In the genomic region with DNA sequence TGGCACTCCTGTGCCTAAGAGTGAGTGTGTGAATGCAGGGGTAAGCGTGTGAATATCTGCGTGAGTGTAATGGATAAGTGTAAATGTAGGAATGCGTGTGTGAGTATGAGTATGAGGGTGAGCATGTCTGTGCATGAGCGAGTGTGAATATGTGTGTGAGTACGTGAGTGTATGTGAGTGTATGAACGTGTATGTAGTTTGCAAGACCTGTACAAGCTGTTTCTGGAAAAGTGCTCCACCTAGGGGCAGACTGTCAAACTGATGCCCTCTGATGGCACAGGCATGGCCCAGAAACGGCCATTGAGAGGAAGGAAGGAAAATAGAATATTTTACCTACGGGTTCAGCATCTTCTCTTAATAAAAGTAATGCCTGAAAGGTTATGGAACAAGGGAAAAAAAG, we compare ENCODE assay signal across 1 cellular context.
TF ChIP-seq lines count a peak whose summit lies in the region.

No MANE protein-coding gene starts in this region.

TF ChIP-seq in H1, 55 proteins besides CTCF, POLR2A, EP300 and RAD21:
- no peak for TF ChIP-seq JUND (IDR thresholded peaks at IDR 0.05; ENCODE audit: low read length)
- no peak for TF ChIP-seq TCF12 (IDR thresholded peaks at IDR 0.05; ENCODE audit: low read depth, low read length)
- TF ChIP-seq SIX5 (IDR thresholded peaks at IDR 0.05; ENCODE audit: low read depth, low read length): no peak
- 0 out of 2 replicates have a peak, but pooled peaks have one; percentile 45 for TF ChIP-seq YY1 (IDR thresholded peaks at IDR 0.05; ENCODE audit: low read depth, low read length)
- TF ChIP-seq KDM4A (IDR thresholded peaks at IDR 0.05; ENCODE audit: low read depth, low read length, severe bottlenecking): no peak
